Comparison of ENCODE assay signal across 11 cellular contexts in the genomic region with DNA sequence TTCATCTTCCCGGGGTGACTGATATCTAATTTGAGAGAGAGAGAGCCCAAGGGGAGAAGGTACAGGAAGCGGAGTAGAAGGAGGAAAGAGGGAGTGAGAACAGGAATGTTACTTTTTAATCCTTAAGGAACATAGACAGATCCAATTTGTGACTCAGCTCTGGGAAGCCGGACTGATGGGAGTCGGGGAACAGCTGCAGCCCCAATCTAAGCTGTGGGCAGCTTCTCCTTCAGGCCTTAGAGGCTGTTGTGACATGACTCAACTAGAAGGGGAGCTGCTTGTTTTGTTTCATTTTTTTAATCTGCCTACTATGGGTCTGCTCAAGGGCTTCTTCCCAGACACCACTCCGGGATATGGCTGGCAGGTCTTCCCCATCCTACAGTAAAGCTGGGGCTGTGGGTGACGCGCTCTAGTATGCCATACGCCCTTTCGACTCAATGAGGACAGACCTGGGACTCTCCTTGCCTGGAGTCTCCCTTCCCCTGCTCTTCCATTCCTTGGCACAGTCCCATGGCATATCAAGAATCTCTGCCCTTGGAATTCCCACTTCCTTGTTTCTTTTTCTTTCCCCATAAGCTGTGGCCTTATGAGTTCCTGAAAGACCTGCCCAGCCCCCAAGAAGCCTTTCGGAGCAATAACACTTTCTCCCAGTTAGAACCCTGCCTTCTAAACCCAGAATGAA.
DNase-seq lines count a peak whose midpoint lies in the region; ATAC-seq and TF ChIP-seq lines count a peak whose summit lies in the region.
"Had no signal": no experiment of that assay in that cellular context is flagged by ENCODE, and none has a peak within 500 bp of the region (broad histone marks: within the 10 kb centered on the region; RNA-seq: fewer than 3 reads in every experiment).

No MANE protein-coding gene starts in this region.

- H3K27me3 Mint-ChIP-seq in neural crest cell (ENCODE audit: low read depth): no peaks in the 10 kb centered on the region

- peak overlapping the region; percentile 88 for H3K4me2 ChIP-seq in fibroblast of lung (ENCODE audit: extremely low read depth, insufficient read depth, low read length)

- H3K9ac ChIP-seq in fibroblast of lung (ENCODE audit: insufficient read depth, low read length): no peak overlapping the region

- no peaks in the 10 kb centered on the region for H3K36me3 Mint-ChIP-seq in neural crest cell (ENCODE audit: low read depth)
- H3K36me3 Mint-ChIP-seq: WTC11 had no signal

- peak overlapping the region; percentile 54 to 79 (median 63) for H3K4me3 ChIP-seq in fibroblast of lung (replicated peaks in 1 of 4; ENCODE audit: control extremely low read depth in 1 of 4, insufficient read depth in 1 of 4, low read depth in 3 of 4, low read length in 4 of 4)

- no peaks in the 10 kb centered on the region for H3K36me3 ChIP-seq in fibroblast of lung (ENCODE audit: control insufficient read depth, insufficient read depth, low read length)

- H3K27me3 ChIP-seq in fibroblast of lung (ENCODE audit: control insufficient read depth, insufficient read depth, low read length): no peaks in the 10 kb centered on the region

- peak overlapping the region; percentile 69 for H3K4me3 Mint-ChIP-seq in neural crest cell
- H3K4me3 Mint-ChIP-seq: WTC11 had no signal

- peaks cover 24% of the 10 kb centered on the region for H3K4me1 ChIP-seq in fibroblast of lung (ENCODE audit: control insufficient read depth, extremely low read depth, insufficient read depth, low read length)

- ATAC-seq in GM21529 (IDR thresholded peaks at IDR 0.05; ENCODE audit: unreplicated experiment): no peak
- ATAC-seq: WTC11 had no signal

- H3K9me3 Mint-ChIP-seq in neural crest cell: no peaks in the 10 kb centered on the region
- H3K9me3 Mint-ChIP-seq: WTC11 had no signal

- H3K27ac ChIP-seq in RWPE1: peak overlapping the region; percentile 98
- peak overlapping the region; percentile 88 for H3K27ac ChIP-seq in fibroblast of lung (ENCODE audit: insufficient read depth, low read length)

- H2AFZ ChIP-seq in fibroblast of lung (ENCODE audit: low read length): no peak overlapping the region

- CTCF ChIA-PET in RWPE1 (lab: Yijun Ruan, JAX): interaction anchor here (0.8 kb wide), 1 partner anchor 40 kb away, joined by 4 read pairs; no protein-coding TSS in a partner anchor

- peaks cover 69% of the 10 kb centered on the region for H3K4me1 Mint-ChIP-seq in neural crest cell

- H3K27ac Mint-ChIP-seq in neural crest cell (ENCODE audit: unreplicated experiment): no peak overlapping the region
- H3K27ac Mint-ChIP-seq: WTC11 had no signal

- H3K79me2 ChIP-seq in fibroblast of lung (ENCODE audit: control insufficient read depth, insufficient read depth, low read length): peaks cover 57% of the 10 kb centered on the region

- POLR2A ChIA-PET in RWPE1 (lab: Yijun Ruan, JAX; ENCODE audit: low non-redundant PET): no interaction called here

- H3K9me3 ChIP-seq in fibroblast of lung (ENCODE audit: control insufficient read depth, insufficient read depth, low read depth, low read length): no peaks in the 10 kb centered on the region

- DNase-seq in A172 (ENCODE audit: low spot score): peak; percentile 89
- peak; percentile 71 for DNase-seq in RWPE1 (ENCODE audit: low spot score)
- peak; percentile 88 to 97 for DNase-seq in fibroblast of lung (ENCODE audit: low read depth in 2 of 2)
- no peak for DNase-seq in neural crest cell (ENCODE audit: low read depth, low spot score)
- no peak for DNase-seq in SIG-M5 treated with dmso at 0.1 percent for 504 hours (lab: John Stamatoyannopoulos, UW; ENCODE audit: unreplicated experiment)
- DNase-seq in activated CD4-positive, alpha-beta T cell treated with anti-CD3 and anti-CD28 coated beads, Interleukin-2, amount 50 U/mL, for 4 hours: no peak
- no peak for DNase-seq in cerebellar nuclear complex (lab: John Stamatoyannopoulos, UW)
- DNase-seq: NCI-H2107, trophoblast cell had no signal

- TF ChIP-seq CTCF in RWPE1 (conservative IDR thresholded peaks at IDR 0.05; ENCODE audit: low read depth) (no peak), fibroblast of lung (conservative IDR thresholded peaks at IDR 0.05 in 1 of 2, IDR thresholded peaks at IDR 0.05 in 1 of 2; ENCODE audit: low read depth in 1 of 2, low read length in 2 of 2) (no peak), neural crest cell (conservative IDR thresholded peaks at IDR 0.05) (no peak)

- H4K20me1 ChIP-seq in fibroblast of lung (ENCODE audit: control insufficient read depth, extremely low read depth, insufficient read depth, low read length): no peaks in the 10 kb centered on the region

Comparison
In these comparisons a context has a peak if more than half of its experiments do, and no peak if none do; other contexts are left out.
1. DNase-seq: peak in A172 (single experiment), RWPE1 (single experiment) and fibroblast of lung (2 of 2); none in neural crest cell (single experiment), SIG-M5 treated with dmso at 0.1 percent for 504 hours (single experiment), activated CD4-positive, alpha-beta T cell treated with anti-CD3 and anti-CD28 coated beads, Interleukin-2, amount 50 U/mL, for 4 hours (0 of 2) and cerebellar nuclear complex (0 of 2).